Comparison of ENCODE assay signal across 8 cellular contexts in the genomic region with DNA sequence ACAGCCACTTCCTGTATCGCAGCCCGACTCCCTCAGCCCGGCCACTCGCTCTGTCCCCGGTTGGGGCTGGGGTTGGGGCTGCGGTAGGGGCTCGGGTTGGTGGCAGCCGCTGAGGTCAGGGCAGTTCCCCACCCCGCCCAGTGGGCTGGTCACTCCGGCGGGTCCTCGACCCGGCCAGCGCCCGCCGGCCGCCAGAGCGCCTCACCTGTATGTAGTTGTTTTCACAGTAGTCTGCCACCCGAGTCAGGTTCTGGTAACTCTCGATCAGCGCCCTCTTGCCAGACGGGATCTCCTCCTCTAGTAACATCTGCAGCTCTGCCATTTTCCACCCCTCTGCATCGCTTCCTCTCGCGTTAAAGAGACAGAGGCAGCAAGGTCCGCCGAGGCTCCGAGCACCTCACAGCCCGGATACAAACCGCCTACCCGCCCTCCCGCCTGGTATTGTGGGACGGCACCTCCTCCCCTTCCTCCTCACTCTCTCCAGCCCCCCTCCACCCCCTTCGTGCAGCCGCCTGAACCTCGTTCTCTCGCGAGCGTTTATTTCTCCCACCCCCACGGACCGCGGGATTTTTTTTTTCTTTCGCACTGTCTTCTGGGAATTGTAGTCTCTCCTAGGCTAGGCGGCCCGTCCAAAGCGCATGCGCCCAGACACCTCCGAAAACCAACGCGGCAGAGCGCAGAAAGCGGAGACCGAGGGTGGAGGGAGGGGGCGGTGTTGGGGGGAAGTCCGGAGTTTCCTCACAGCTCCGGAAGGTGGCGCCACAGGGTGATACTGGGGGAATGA. TPM values are rescaled to one million over a fixed set of nuclear protein-coding genes. Genes with fewer than 3 reads are reported as not detected.
DNase-seq lines count a peak whose midpoint lies in the region; ATAC-seq and FAIRE-seq lines count a peak whose summit lies in the region.

A gene (minus strand): TSS at position 417 of the 784 bp plus-strand sequence. CDS start 95 bp downstream, at position 322.

- H3K9ac ChIP-seq in rectal smooth muscle tissue (ENCODE audit: low read length): peak within 1 kb of the TSS; percentile 88

- H3K9me3 ChIP-seq in aorta (ENCODE audit: control insufficient read depth, low read length): no peaks in the 10 kb centered on the region

- H3K4me1 ChIP-seq in rectal smooth muscle tissue (ENCODE audit: control insufficient read depth, insufficient read depth, low read length) (peaks cover 2% of the 10 kb centered on the region), aorta (ENCODE audit: control insufficient read depth in 1 of 2, insufficient read depth in 2 of 2, low read length in 2 of 2) (peaks cover 2 to 3% of the 10 kb centered on the region in 2 donors)

- H3K27ac ChIP-seq in rectal smooth muscle tissue (ENCODE audit: low read depth, low read length) (peak within 1 kb of the TSS; percentile 85), aorta (ENCODE audit: low read depth in 1 of 2, low read length in 2 of 2) (peak within 1 kb of the TSS; percentile 69 to 85)

- FAIRE-seq in GM18507 (lab: Jason Lieb, UNC): peak; percentile 99

- DNase-seq in GM18507 (ENCODE audit: extremely low spot score, insufficient read length, low read depth) (peak; percentile 90), NCI-H2081 (lab: John Stamatoyannopoulos, UW) (peak; percentile 96 to 97), T1000 (lab: John Stamatoyannopoulos, UW) (peak; percentile 95), astrocyte of the hippocampus (ENCODE audit: low read depth, low spot score) (peak; percentile 99), hepatic stellate cell (ENCODE audit: low spot score) (peak; percentile 89), aorta (peak; percentile 99)

- WGBS in aorta, 2 donors: 0 to 1% methylated on average over 43 to 57 of the region's 57 CpGs

- H3K36me3 ChIP-seq in rectal smooth muscle tissue (ENCODE audit: control insufficient read depth, insufficient read depth, low read length) (no peaks in the 10 kb centered on the region), aorta (ENCODE audit: control insufficient read depth in 1 of 2, insufficient read depth in 2 of 2, low read length in 1 of 2) (no peaks in the 10 kb centered on the region)

- peak within 1 kb of the TSS; percentile 95 for H3K4me3 ChIP-seq in rectal smooth muscle tissue (ENCODE audit: low read length)
- peak within 1 kb of the TSS; percentile 89 to 93 for H3K4me3 ChIP-seq in aorta (ENCODE audit: low read length in 2 of 2)

- H3K27me3 ChIP-seq in rectal smooth muscle tissue (ENCODE audit: control insufficient read depth, insufficient read depth, low read length): no peaks in the 10 kb centered on the region
- no peaks in the 10 kb centered on the region for H3K27me3 ChIP-seq in aorta (ENCODE audit: control insufficient read depth in 1 of 2, insufficient read depth in 2 of 2, low read length in 1 of 2)

- ATAC-seq in HG02981 (IDR thresholded peaks at IDR 0.05; ENCODE audit: unreplicated experiment) (peak; percentile 58), aorta (ENCODE audit: low FRiP score) (peak; percentile 99)

- intact Hi-C loops in aorta (cut with DNase I): loop anchor here in 1 of 2 donors (5.0 kb wide), 1 partner anchor 133 kb away; no protein-coding TSS in a partner anchor

RNA-seq across cellular contexts. Expression of the gene that starts here (rescaled TPM):
- 10 to 100 TPM; 50.2 to 60.3 TPM for total RNA-seq in aorta
- 10 to 100 TPM; 20.8 to 31.7 TPM for polyA plus RNA-seq in aorta

Comparison
In these comparisons a context has a peak if more than half of its experiments do, and no peak if none do; other contexts are left out.
1. Peak in every context shown above with its lines: DNase-seq, ATAC-seq, H3K4me3 ChIP-seq and H3K27ac ChIP-seq.